ENCODE assay signal across 8 cellular contexts in the genomic region with DNA sequence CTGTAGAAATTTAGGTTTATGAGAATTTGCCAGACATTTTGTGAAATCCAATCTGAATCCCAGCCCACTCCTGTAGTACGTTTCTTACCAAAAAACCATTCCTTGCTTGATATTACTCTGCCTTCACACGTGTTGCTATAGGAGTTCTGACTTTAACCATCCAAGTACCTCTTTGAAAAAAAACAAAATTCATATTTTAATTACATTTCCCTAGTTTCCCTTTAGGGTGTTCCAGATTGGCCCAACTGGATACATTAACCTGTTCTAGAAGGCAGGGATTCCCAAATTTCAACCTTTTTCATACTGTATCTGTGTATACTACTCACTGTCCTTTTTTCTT. TPM values are rescaled to one million over a fixed set of nuclear protein-coding genes. Genes with fewer than 3 reads are reported as not detected.
DNase-seq lines count a peak whose midpoint lies in the region; ATAC-seq and TF ChIP-seq lines count a peak whose summit lies in the region.

No MANE protein-coding gene starts in this region.

- H3K9ac ChIP-seq in liver (ENCODE audit: low read depth in 1 of 2, low read length in 2 of 2): peak overlapping the region in 1 of 2 donors; percentile 95

- H3K27me3 ChIP-seq in liver (ENCODE audit: control insufficient read depth in 4 of 4, insufficient read depth in 4 of 4, low read length in 3 of 4) (no peaks in the 10 kb centered on the region), thymus (ENCODE audit: control insufficient read depth, insufficient read depth) (no peaks in the 10 kb centered on the region)

- H3K27me3 Mint-ChIP-seq in activated CD8-positive, alpha-beta memory T cell treated with anti-CD3 and anti-CD28 coated beads, Interleukin-2, amount 10 ng/mL, durations not matched to agents 7 days and 5 days: no peaks in the 10 kb centered on the region

- H3K36me3 Mint-ChIP-seq in activated CD8-positive, alpha-beta memory T cell treated with anti-CD3 and anti-CD28 coated beads, Interleukin-2, amount 10 ng/mL, durations not matched to agents 7 days and 5 days: peaks cover 19% of the 10 kb centered on the region

- peak overlapping the region; percentile 80 for H3K4me3 Mint-ChIP-seq in activated CD8-positive, alpha-beta memory T cell treated with anti-CD3 and anti-CD28 coated beads, Interleukin-2, amount 10 ng/mL, durations not matched to agents 7 days and 5 days

- WGBS in liver: 14% methylated on average over 2 of the region's 2 CpGs
- 16% methylated on average over 2 of the region's 2 CpGs for WGBS in thymus

- CTCF ChIA-PET in activated CD8-positive, alpha-beta memory T cell treated with anti-CD3 and anti-CD28 coated beads, Interleukin-2, amount 10 ng/mL, durations not matched to agents 7 days and 5 days (lab: Charles Lee): no interaction called here

- peaks cover under 1 to 31% (median 23%) of the 10 kb centered on the region in 4 donors for H3K4me1 ChIP-seq in liver (ENCODE audit: control insufficient read depth in 4 of 4, insufficient read depth in 4 of 4, low read length in 3 of 4)
- no peaks in the 10 kb centered on the region for H3K4me1 ChIP-seq in thymus (ENCODE audit: control insufficient read depth, insufficient read depth, low read length)

- H3K9me3 Mint-ChIP-seq in activated CD8-positive, alpha-beta memory T cell treated with anti-CD3 and anti-CD28 coated beads, Interleukin-2, amount 10 ng/mL, durations not matched to agents 7 days and 5 days (ENCODE audit: low read depth): peaks cover 7% of the 10 kb centered on the region

- peak overlapping the region in 2 of 3 donors; percentile 63 to 65 for H3K4me3 ChIP-seq in liver (ENCODE audit: low read depth in 1 of 3, low read length in 3 of 3)
- H3K4me3 ChIP-seq in thymus (ENCODE audit: low read length): peak overlapping the region; percentile 76

- H3K9me3 ChIP-seq in liver (ENCODE audit: control insufficient read depth in 4 of 4, low read length in 3 of 4): peaks cover 0 to 2% (median 0%) of the 10 kb centered on the region in 4 donors
- H3K9me3 ChIP-seq in thymus (ENCODE audit: control insufficient read depth): no peaks in the 10 kb centered on the region

- H3K36me3 ChIP-seq in liver (ENCODE audit: control insufficient read depth in 4 of 4, insufficient read depth in 3 of 4, low read depth in 1 of 4, low read length in 3 of 4) (no peaks in the 10 kb centered on the region), thymus (ENCODE audit: control insufficient read depth, insufficient read depth) (no peaks in the 10 kb centered on the region)

- DNase-seq in activated CD8-positive, alpha-beta memory T cell treated with anti-CD3 and anti-CD28 coated beads, Interleukin-2, amount 10 ng/mL, durations not matched to agents 7 days and 5 days: no peak
- no peak for DNase-seq in activated CD8-positive, alpha-beta memory T cell treated with anti-CD3 and anti-CD28 coated beads for 24 hours
- DNase-seq in NCI-H146 treated with DMSO at 0.1 percent for 48 hours (lab: John Stamatoyannopoulos, UW; ENCODE audit: unreplicated experiment) (no peak), dedifferentiated amniotic fluid mesenchymal stem cell (ENCODE audit: extremely low spot score) (no peak), SK-N-DZ (ENCODE audit: low spot score) (no peak)

- H3K27ac ChIP-seq in angular gyrus (ENCODE audit: low read depth, low read length) (peak overlapping the region; percentile 99), liver (ENCODE audit: low read depth in 1 of 2, low read length in 2 of 2) (peak overlapping the region; percentile 97), thymus (ENCODE audit: low read depth) (no peak overlapping the region)

- TF ChIP-seq RAD21 in liver (IDR thresholded peaks at IDR 0.05): no peak

- H3K27ac Mint-ChIP-seq in activated CD8-positive, alpha-beta memory T cell treated with anti-CD3 and anti-CD28 coated beads, Interleukin-2, amount 10 ng/mL, durations not matched to agents 7 days and 5 days: peak overlapping the region; percentile 99

- no peak for TF ChIP-seq CTCF in liver (IDR thresholded peaks at IDR 0.05; ENCODE audit: low read depth, low read length, missing input control)

- peaks cover 26% of the 10 kb centered on the region for H3K4me1 Mint-ChIP-seq in activated CD8-positive, alpha-beta memory T cell treated with anti-CD3 and anti-CD28 coated beads, Interleukin-2, amount 10 ng/mL, durations not matched to agents 7 days and 5 days

- no peak for ATAC-seq in activated CD8-positive, alpha-beta memory T cell treated with anti-CD3 and anti-CD28 coated beads, Interleukin-2, amount 10 ng/mL, durations not matched to agents 7 days and 5 days

TF ChIP-seq in liver, 16 proteins besides CTCF, POLR2A, EP300 and RAD21:
- TF ChIP-seq GABPA (IDR thresholded peaks at IDR 0.05 in 1 of 2, conservative IDR thresholded peaks at IDR 0.05 in 1 of 2): no peak

RNA-seq across cellular contexts. Expression of gene PJA2, which starts 1.4 kb away (rescaled TPM):
- total RNA-seq in activated CD8-positive, alpha-beta memory T cell treated with anti-CD3 and anti-CD28 coated beads, Interleukin-2, amount 10 ng/mL, durations not matched to agents 7 days and 5 days: 10 to 100 TPM; 49.1 to 54.2 TPM
- 10 to 100 TPM; 59.1 to 69.2 TPM for total RNA-seq in liver
- polyA plus RNA-seq in liver (10 to 100 TPM; 23.6 to 26.5 TPM), thymus (47.3 TPM)
- polyA plus RNA-seq in SK-N-DZ (2014; cell fraction: cytosol; rRNA removed): 54.5 and 59.4 TPM in 2 replicates
- polyA plus RNA-seq in SK-N-DZ (2014; cell fraction: nucleus; rRNA removed): 28.0 and 28.3 TPM in 2 replicates
